Comparison of ENCODE assay signal across 8 cellular contexts in genomic region chr18:267380-267687, GRCh38. TPM values are rescaled to one million over a fixed set of nuclear protein-coding genes. Genes with fewer than 3 reads are reported as not detected.
DNase-seq lines count a peak whose midpoint lies in the region; ATAC-seq and TF ChIP-seq lines count a peak whose summit lies in the region.

No MANE protein-coding gene starts in this region.

- peaks cover 20% of the 10 kb centered on the region for H3K4me1 ChIP-seq in CD4-positive, CD25-positive, alpha-beta regulatory T cell (ENCODE audit: control insufficient read depth, insufficient read depth, low read length, poor library complexity, severe bottlenecking)
- H3K4me1 ChIP-seq in colonic mucosa, result no peaks in the 10 kb centered on the region
- peaks cover 11 to 18% of the 10 kb centered on the region in 2 donors for H3K4me1 ChIP-seq in naive thymus-derived CD4-positive, alpha-beta T cell (ENCODE audit: control insufficient read depth in 2 of 2, insufficient read depth in 2 of 2, low read length in 2 of 2)

- peak overlapping the region; percentile 94 for H3K4me3 ChIP-seq in CD4-positive, CD25-positive, alpha-beta regulatory T cell (ENCODE audit: low read depth, low read length)
- peak overlapping the region; percentile 90 for H3K4me3 ChIP-seq in colonic mucosa
- peak overlapping the region; percentile 99 for H3K4me3 ChIP-seq in naive thymus-derived CD4-positive, alpha-beta T cell (ENCODE audit: low read length)

- peak overlapping the region; percentile 92 to 100 (median 99) for H3K27ac Mint-ChIP-seq in CD4-positive, CD25-positive, alpha-beta regulatory T cell
- H3K27ac Mint-ChIP-seq in naive thymus-derived CD4-positive, alpha-beta T cell, result peak overlapping the region; percentile 99 to 100 (median 100)

- intact Hi-C loops in colonic mucosa (cut with DNase I), result no loop called here
- intact Hi-C loops in naive thymus-derived CD4-positive, alpha-beta T cell (cut with micrococcal nuclease), result loop anchor here (1.0 to 5.0 kb wide), 5 partner anchors 155 to 565 kb away; partner anchors contain the start of genes ENOSF1 (in 1 of the 2) and YES1 (in 1 of the 2)

- CTCF ChIA-PET in naive thymus-derived CD4-positive, alpha-beta T cell (lab: Charles Lee), result no interaction called here

- H3K4me1 Mint-ChIP-seq in CD4-positive, CD25-positive, alpha-beta regulatory T cell, result peaks cover 15 to 53% (median 35%) of the 10 kb centered on the region in 4 donors
- peaks cover 19 to 51% (median 38%) of the 10 kb centered on the region in 7 donors for H3K4me1 Mint-ChIP-seq in naive thymus-derived CD4-positive, alpha-beta T cell

- POLR2A ChIA-PET in naive thymus-derived CD4-positive, alpha-beta T cell (lab: Charles Lee), result interaction anchor here (0.8 to 3.5 kb wide), 5 partner anchors 76 to 445 kb away, joined by 3 to 31 read pairs (median 3); partner anchors contain the start of genes ENOSF1 and USP14

- H3K36me3 Mint-ChIP-seq in CD4-positive, CD25-positive, alpha-beta regulatory T cell, result peaks cover 14% of the 10 kb centered on the region
- H3K36me3 Mint-ChIP-seq in naive thymus-derived CD4-positive, alpha-beta T cell, result peaks cover 7 to 21% (median 16%) of the 10 kb centered on the region in 5 donors

- H3K9me3 ChIP-seq in CD4-positive, CD25-positive, alpha-beta regulatory T cell (ENCODE audit: control insufficient read depth in 2 of 2, low read length in 2 of 2), result no peaks in the 10 kb centered on the region
- no peaks in the 10 kb centered on the region for H3K9me3 ChIP-seq in colonic mucosa
- H3K9me3 ChIP-seq in naive thymus-derived CD4-positive, alpha-beta T cell (ENCODE audit: control insufficient read depth in 2 of 3, low read length in 3 of 3), result no peaks in the 10 kb centered on the region

- peaks cover 25% of the 10 kb centered on the region for H3K36me3 ChIP-seq in CD4-positive, CD25-positive, alpha-beta regulatory T cell (ENCODE audit: control insufficient read depth, insufficient read depth, low read length)
- H3K36me3 ChIP-seq in colonic mucosa, result no peaks in the 10 kb centered on the region
- H3K36me3 ChIP-seq in naive thymus-derived CD4-positive, alpha-beta T cell (ENCODE audit: control insufficient read depth in 2 of 3, insufficient read depth in 3 of 3, low read length in 3 of 3), result peaks cover 0 to 27% (median 11%) of the 10 kb centered on the region in 3 experiments

- no peak for ATAC-seq in CD4-positive, CD25-positive, alpha-beta regulatory T cell (ENCODE audit: low read depth in 2 of 2)
- ATAC-seq in GM19395 (IDR thresholded peaks at IDR 0.05; ENCODE audit: unreplicated experiment) (peak; percentile 34), GM19328 (IDR thresholded peaks at IDR 0.05; ENCODE audit: unreplicated experiment) (no peak), HG02571 (IDR thresholded peaks at IDR 0.05; ENCODE audit: unreplicated experiment) (no peak)
- no peak for ATAC-seq in naive thymus-derived CD4-positive, alpha-beta T cell

- no peak for DNase-seq in CD4-positive, CD25-positive, alpha-beta regulatory T cell
- DNase-seq in NCI-H748 (lab: John Stamatoyannopoulos, UW; ENCODE audit: unreplicated experiment), result peak; percentile 79
- no peak for DNase-seq in colonic mucosa
- no peak for DNase-seq in naive thymus-derived CD4-positive, alpha-beta T cell
- no peak for DNase-seq in UCSD-AML1 (lab: John Stamatoyannopoulos, UW; ENCODE audit: unreplicated experiment)

- H3K27ac ChIP-seq in CD4-positive, CD25-positive, alpha-beta regulatory T cell (ENCODE audit: insufficient read depth, low read length, poor library complexity, severe bottlenecking), result peak overlapping the region; percentile 96
- peak overlapping the region; percentile 77 for H3K27ac ChIP-seq in colonic mucosa
- H3K27ac ChIP-seq in naive thymus-derived CD4-positive, alpha-beta T cell (ENCODE audit: low read depth, low read length), result peak overlapping the region; percentile 98

- no peaks in the 10 kb centered on the region for H3K27me3 ChIP-seq in CD4-positive, CD25-positive, alpha-beta regulatory T cell (ENCODE audit: control insufficient read depth, insufficient read depth, low read length)
- H3K27me3 ChIP-seq in colonic mucosa, result no peaks in the 10 kb centered on the region
- no peaks in the 10 kb centered on the region for H3K27me3 ChIP-seq in naive thymus-derived CD4-positive, alpha-beta T cell (ENCODE audit: control insufficient read depth in 2 of 2, insufficient read depth in 2 of 2, low read length in 2 of 2)

- TF ChIP-seq CTCF in colonic mucosa (IDR thresholded peaks at IDR 0.05), result no peak

- H3K27me3 Mint-ChIP-seq in CD4-positive, CD25-positive, alpha-beta regulatory T cell, result peaks cover 4% of the 10 kb centered on the region
- no peaks in the 10 kb centered on the region for H3K27me3 Mint-ChIP-seq in naive thymus-derived CD4-positive, alpha-beta T cell

- H3K4me3 Mint-ChIP-seq in CD4-positive, CD25-positive, alpha-beta regulatory T cell, result peak overlapping the region; percentile 96 to 100 (median 100)
- H3K4me3 Mint-ChIP-seq in naive thymus-derived CD4-positive, alpha-beta T cell, result peak overlapping the region; percentile 93 to 100 (median 98)

- H3K9ac ChIP-seq in colonic mucosa (ENCODE audit: low read depth in 2 of 2, low read length in 2 of 2), result peak overlapping the region; percentile 84 to 93

- H3K9me3 Mint-ChIP-seq in CD4-positive, CD25-positive, alpha-beta regulatory T cell, result no peaks in the 10 kb centered on the region
- H3K9me3 Mint-ChIP-seq in naive thymus-derived CD4-positive, alpha-beta T cell, result peaks cover 0 to 7% (median 0%) of the 10 kb centered on the region in 11 donors

RNA-seq across cellular contexts. Expression of gene THOC1, which starts 0.5 kb away (rescaled TPM):
- 86.3 TPM for total RNA-seq in CD4-positive, CD25-positive, alpha-beta regulatory T cell
- 10 to 100 TPM; 14.9 to 22.8 (median 16.6) TPM for polyA plus RNA-seq in CD4-positive, CD25-positive, alpha-beta regulatory T cell
- total RNA-seq in colonic mucosa, result 10 to 100 TPM; 17.8 to 32.9 TPM
- total RNA-seq in naive thymus-derived CD4-positive, alpha-beta T cell, result 10 to 100 TPM; 56.7 to 93.7 (median 74.5) TPM
- polyA plus RNA-seq in naive thymus-derived CD4-positive, alpha-beta T cell, result 10 to 100 TPM; 15.1 to 17.5 TPM
